8 cellular contexts compared by ENCODE assay signal in the genomic region with DNA sequence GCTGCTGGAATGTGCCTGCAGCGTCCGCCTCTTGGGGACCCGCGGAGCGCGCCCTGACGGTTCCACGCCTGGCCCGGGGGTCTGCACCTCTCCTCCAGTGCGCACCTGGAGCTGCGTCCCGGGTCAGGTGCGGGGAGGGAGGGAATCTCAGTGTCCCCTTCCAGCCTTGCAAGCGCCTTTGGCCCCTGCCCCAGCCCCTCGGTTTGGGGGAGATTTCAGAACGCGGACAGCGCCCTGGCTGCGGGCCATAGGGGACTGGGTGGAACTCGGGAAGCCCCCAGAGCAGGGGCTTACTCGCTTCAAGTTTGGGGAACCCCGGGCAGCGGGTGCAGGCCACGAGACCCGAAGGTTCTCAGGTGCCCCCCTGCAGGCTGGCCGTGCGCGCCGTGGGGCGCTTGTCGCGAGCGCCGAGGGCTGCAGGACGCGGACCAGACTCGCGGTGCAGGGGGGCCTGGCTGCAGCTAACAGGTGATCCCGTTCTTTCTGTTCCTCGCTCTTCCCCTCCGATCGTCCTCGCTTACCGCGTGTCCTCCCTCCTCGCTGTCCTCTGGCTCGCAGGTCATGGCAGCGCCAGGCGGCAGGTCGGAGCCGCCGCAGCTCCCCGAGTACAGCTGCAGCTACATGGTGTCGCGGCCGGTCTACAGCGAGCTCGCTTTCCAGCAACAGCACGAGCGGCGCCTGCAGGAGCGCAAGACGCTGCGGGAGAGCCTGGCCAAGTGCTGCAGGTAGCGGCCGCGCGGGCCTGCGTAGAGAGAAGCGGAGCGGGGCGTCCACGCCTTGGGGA. TPM values are rescaled to one million over a fixed set of nuclear protein-coding genes. Genes with fewer than 3 reads are reported as not detected.
A peak's percentile ranks its signal among the peaks of the same experiment; 100 is the strongest.
DNase-seq lines count a peak whose midpoint lies in the region; ATAC-seq lines count a peak whose summit lies in the region.

No MANE protein-coding gene starts in this region.

- no peak overlapping the region for H3K27ac Mint-ChIP-seq in central memory CD8-positive, alpha-beta T cell (ENCODE audit: low read depth)

- ATAC-seq in central memory CD8-positive, alpha-beta T cell (replicated peaks; ENCODE audit: extremely low read depth, poor library complexity, severe bottlenecking), result peak; percentile 43
- peak; percentile 95 for ATAC-seq in left lobe of liver

- peak overlapping the region; percentile 67 for H3K4me3 Mint-ChIP-seq in central memory CD8-positive, alpha-beta T cell

- H3K4me1 ChIP-seq in HUES48 (ENCODE audit: control insufficient read depth, insufficient read depth, low read length), result 0 out of 2 replicates have a peak, but pooled peaks cover 8% of the 10 kb centered on the region

- no peaks in the 10 kb centered on the region for H3K36me3 ChIP-seq in HUES48 (ENCODE audit: control insufficient read depth, insufficient read depth, low read length)

- no peak overlapping the region for H3K9ac ChIP-seq in HUES48 (ENCODE audit: low read depth, low read length)

- H3K9me3 ChIP-seq in HUES48 (ENCODE audit: control insufficient read depth, insufficient read depth, low read length), result no peaks in the 10 kb centered on the region

- H3K27ac ChIP-seq in HUES48 (ENCODE audit: low read depth, low read length), result no peak overlapping the region

- H3K27me3 ChIP-seq in HUES48 (ENCODE audit: control insufficient read depth, insufficient read depth, low read length), result peaks cover 82% of the 10 kb centered on the region

- DNase-seq in SIG-M5 treated with dmso at 0.1 percent for 504 hours (lab: John Stamatoyannopoulos, UW; ENCODE audit: unreplicated experiment) (peak; percentile 49), SIG-M5 (lab: John Stamatoyannopoulos, UW) (no peak), T-helper 9 cell (peak; percentile 17), left lobe of liver (ENCODE audit: low spot score) (peak; percentile 57), SHP77 treated with DMSO at 0.1 percent for 48 hours (lab: John Stamatoyannopoulos, UW) (no peak)
- DNase-seq in central memory CD8-positive, alpha-beta T cell (ENCODE audit: low spot score in 2 of 2), result peak in 1 of 2 donors; percentile 14
- peak; percentile 61 for DNase-seq in stimulated activated CD4-positive, alpha-beta T cell treated with anti-CD3 and anti-CD28 coated beads, Interleukin-4, amount 100 ng/mL, for 1 hour

- H3K4me3 ChIP-seq in HUES48 (ENCODE audit: low read depth, low read length), result peak overlapping the region; percentile 68

- peaks cover 8% of the 10 kb centered on the region for H3K4me1 Mint-ChIP-seq in central memory CD8-positive, alpha-beta T cell

- peaks cover 65% of the 10 kb centered on the region for H3K27me3 Mint-ChIP-seq in central memory CD8-positive, alpha-beta T cell

- no peaks in the 10 kb centered on the region for H3K36me3 Mint-ChIP-seq in central memory CD8-positive, alpha-beta T cell (ENCODE audit: insufficient read depth)

- H3K9me3 Mint-ChIP-seq in central memory CD8-positive, alpha-beta T cell, result no peaks in the 10 kb centered on the region

RNA-seq across cellular contexts. Expression of gene SLC26A4, which starts 0.6 kb away (rescaled TPM):
- total RNA-seq in left lobe of liver, result not detected

Comparison
In these comparisons a context has a peak if more than half of its experiments do, and no peak if none do; other contexts are left out.
1. DNase-seq: peak in SIG-M5 treated with dmso at 0.1 percent for 504 hours (single experiment), T-helper 9 cell (single experiment), left lobe of liver (single experiment) and stimulated activated CD4-positive, alpha-beta T cell treated with anti-CD3 and anti-CD28 coated beads, Interleukin-4, amount 100 ng/mL, for 1 hour (single experiment); none in SIG-M5 (single experiment) and SHP77 treated with DMSO at 0.1 percent for 48 hours (single experiment).